7 cellular contexts compared by ENCODE assay signal in genomic region chr2:65589667-65590066, GRCh38.
"Had no signal": no experiment of that assay in that cellular context is flagged by ENCODE, and none has a peak within 500 bp of the region (broad histone marks: within the 10 kb centered on the region; RNA-seq: fewer than 3 reads in every experiment).

No MANE protein-coding gene starts in this region.

- H3K4me1 Mint-ChIP-seq: IgD-negative memory B cell had no signal

- H3K27me3 Mint-ChIP-seq: IgD-negative memory B cell had no signal

- DNase-seq: GOT3, H9, HCEC 1CT, KBM-7 had no signal

- H3K27ac Mint-ChIP-seq: H9, IgD-negative memory B cell had no signal

- FAIRE-seq: H54, HTR-8/SVneo had no signal

- H3K4me3 Mint-ChIP-seq: H9, IgD-negative memory B cell had no signal
